In genomic region chr7:27182861-27183681, GRCh38 we compare ENCODE assay signal across 10 cellular contexts.
DNase-seq lines count a peak whose midpoint lies in the region; ATAC-seq lines count a peak whose summit lies in the region.
"Had no signal": no experiment of that assay in that cellular context is flagged by ENCODE, and none has a peak within 500 bp of the region (broad histone marks: within the 10 kb centered on the region; RNA-seq: fewer than 3 reads in every experiment).

No MANE protein-coding gene starts in this region.

- H3K9me3 Mint-ChIP-seq in T-helper 1 cell treated with Interleukin-12 subunit alpha and Interleukin-12 subunit beta and Interleukin-4 antibody, amounts not matched to agents 30 μg/mL and 1 μg/mL, for 36 hours: no peaks in the 10 kb centered on the region

- peak overlapping the region in 7 of 21 experiments; percentile 27 to 81 (median 74) for H3K27ac ChIP-seq in skin epidermis
- H3K27ac ChIP-seq: BLaER1, esophagus squamous epithelium had no signal

- H3K4me3 Mint-ChIP-seq in T-helper 1 cell treated with Interleukin-12 subunit alpha and Interleukin-12 subunit beta and Interleukin-4 antibody, amounts not matched to agents 30 μg/mL and 1 μg/mL, for 36 hours: no peak overlapping the region

- H3K4me1 ChIP-seq in iPS-15b (ENCODE audit: control insufficient read depth, insufficient read depth, low read length): peaks cover 8% of the 10 kb centered on the region
- H3K4me1 ChIP-seq: BLaER1 had no signal

- H3K36me3 ChIP-seq in iPS-15b (ENCODE audit: control insufficient read depth, insufficient read depth, low read length): no peaks in the 10 kb centered on the region
- H3K36me3 ChIP-seq: BLaER1, esophagus squamous epithelium had no signal

- H3K4me1 Mint-ChIP-seq in T-helper 1 cell treated with Interleukin-12 subunit alpha and Interleukin-12 subunit beta and Interleukin-4 antibody, amounts not matched to agents 30 μg/mL and 1 μg/mL, for 36 hours (ENCODE audit: low read depth): peaks cover 18% of the 10 kb centered on the region

- H3K4me3 ChIP-seq in iPS-15b (ENCODE audit: low read depth, low read length) (peak overlapping the region; percentile 6), skin epidermis (peak overlapping the region in 4 of 7 experiments; percentile 8 to 48 (median 44))
- H3K4me3 ChIP-seq: BLaER1 had no signal

- H3K36me3 Mint-ChIP-seq in T-helper 1 cell treated with Interleukin-12 subunit alpha and Interleukin-12 subunit beta and Interleukin-4 antibody, amounts not matched to agents 30 μg/mL and 1 μg/mL, for 36 hours (ENCODE audit: low read depth): peaks cover 4% of the 10 kb centered on the region

- DNase-seq in T-helper 1 cell: no peak
- DNase-seq in NCI-H69 (lab: John Stamatoyannopoulos, UW): peak; percentile 90
- no peak for DNase-seq in HUDEP-2 (lab: John Stamatoyannopoulos, UW; ENCODE audit: unreplicated experiment in 76 of 76)
- DNase-seq in epidermal melanocyte (ENCODE audit: insufficient read length, low spot score): no peak
- DNase-seq: esophagus squamous epithelium had no signal

- peaks cover 99% of the 10 kb centered on the region for H3K27me3 ChIP-seq in iPS-15b (ENCODE audit: control insufficient read depth, insufficient read depth, low read length)

- H3K27me3 Mint-ChIP-seq in T-helper 1 cell treated with Interleukin-12 subunit alpha and Interleukin-12 subunit beta and Interleukin-4 antibody, amounts not matched to agents 30 μg/mL and 1 μg/mL, for 36 hours (ENCODE audit: low read depth): peaks cover 85% of the 10 kb centered on the region

- H3K9ac ChIP-seq in iPS-15b (ENCODE audit: low read depth, low read length): no peak overlapping the region
- H3K9ac ChIP-seq: BLaER1 had no signal

- peak overlapping the region; percentile 31 for H3K27ac Mint-ChIP-seq in T-helper 1 cell treated with Interleukin-12 subunit alpha and Interleukin-12 subunit beta and Interleukin-4 antibody, amounts not matched to agents 30 μg/mL and 1 μg/mL, for 36 hours

- ATAC-seq in HG03108 (IDR thresholded peaks at IDR 0.05; ENCODE audit: unreplicated experiment): no peak

- H3K9me3 ChIP-seq in iPS-15b (ENCODE audit: control insufficient read depth, insufficient read depth, low read length): no peaks in the 10 kb centered on the region
- H3K9me3 ChIP-seq: esophagus squamous epithelium had no signal
